9 cellular contexts compared by ENCODE assay signal in the genomic region with DNA sequence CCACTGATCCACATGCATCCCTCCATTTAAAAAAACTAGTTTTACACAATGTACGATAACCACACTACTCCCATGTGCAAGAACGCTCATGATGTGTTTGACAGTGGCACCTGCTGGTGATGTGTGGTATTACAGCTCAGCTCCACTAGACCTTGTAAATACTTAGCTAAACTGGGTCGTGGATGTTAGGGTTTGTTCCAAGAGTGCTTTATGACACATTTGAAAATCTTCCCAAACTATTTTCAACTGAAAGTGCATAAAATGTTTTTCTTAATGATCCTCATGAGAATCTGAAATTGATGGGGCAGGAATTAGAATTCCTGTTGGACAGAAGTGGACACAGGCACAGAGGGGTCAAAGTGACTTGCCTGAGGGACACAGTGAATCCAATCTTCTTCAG.
DNase-seq lines count a peak whose midpoint lies in the region; ATAC-seq, FAIRE-seq and TF ChIP-seq lines count a peak whose summit lies in the region.
"Had no signal": no experiment of that assay in that cellular context is flagged by ENCODE, and none has a peak within 500 bp of the region (broad histone marks: within the 10 kb centered on the region; RNA-seq: fewer than 3 reads in every experiment).

No MANE protein-coding gene starts in this region.

- no peak overlapping the region for H3K4me2 ChIP-seq in A549

- H3K4me3 ChIP-seq in A549, result no peak overlapping the region
- H3K4me3 ChIP-seq in SJSA1, result no peak overlapping the region
- H3K4me3 ChIP-seq in esophagus squamous epithelium, result no peak overlapping the region

- peak; percentile 61 to 76 for TF ChIP-seq RAD21 in A549 (conservative IDR thresholded peaks at IDR 0.05 in 1 of 2, IDR thresholded peaks at IDR 0.05 in 1 of 2)

- no peak for FAIRE-seq in A549 (lab: Jason Lieb, UNC)
- FAIRE-seq: endometrium had no signal

- TF ChIP-seq CTCF in A549 (IDR thresholded peaks at IDR 0.05) (peak; percentile 55), GM12872 (IDR thresholded peaks at IDR 0.05; ENCODE audit: insufficient read depth, low read depth, low read length) (peak; percentile 75; the same call in 2 of the 3 replicates), esophagus squamous epithelium (IDR thresholded peaks at IDR 0.05) (peak; percentile 45 to 91 (median 77))

- H3K4me1 ChIP-seq in A549 (peaks cover 36% of the 10 kb centered on the region), SJSA1 (replicated peaks) (peaks cover 74% of the 10 kb centered on the region), esophagus squamous epithelium (peaks cover 16 to 70% (median 29%) of the 10 kb centered on the region in 3 donors)

- TF ChIP-seq EP300 in A549 (IDR thresholded peaks at IDR 0.05), result no peak

- TF ChIP-seq POLR2A in A549 (IDR thresholded peaks at IDR 0.05; ENCODE audit: low read length) (no peak), esophagus squamous epithelium (IDR thresholded peaks at IDR 0.05) (no peak)

- H3K27me3 ChIP-seq in SJSA1 (replicated peaks), result no peaks in the 10 kb centered on the region
- H3K27me3 ChIP-seq in esophagus squamous epithelium, result peaks cover 0 to 21% (median 0%) of the 10 kb centered on the region in 4 donors

- intact Hi-C loops in esophagus squamous epithelium (cut with DNase I), result no loop called here

- no peak for ATAC-seq in A549
- ATAC-seq in GM21390 (IDR thresholded peaks at IDR 0.05; ENCODE audit: unreplicated experiment), result no peak
- no peak for ATAC-seq in HG02623 (IDR thresholded peaks at IDR 0.05; ENCODE audit: unreplicated experiment)
- no peak for ATAC-seq in HG03159 (IDR thresholded peaks at IDR 0.05; ENCODE audit: unreplicated experiment)

- peaks cover 4% of the 10 kb centered on the region; the same call in 1 of the 2 replicates for H3K36me3 ChIP-seq in SJSA1
- H3K36me3 ChIP-seq in esophagus squamous epithelium, result no peaks in the 10 kb centered on the region

- WGBS in A549 (ENCODE audit: missing lambda C conversion rate), result 23% methylated on average over 3 of the region's 3 CpGs
- 44 to 60% methylated on average over 3 of the region's 3 CpGs for WGBS in esophagus squamous epithelium, 2 donors

- DNase-seq in A549 (ENCODE audit: low read depth in 1 of 2, low spot score in 1 of 2) (peak in 1 of 2 experiments; percentile 88), SJSA1 (ENCODE audit: low read depth in 1 of 2, low spot score in 2 of 2) (peak in 1 of 2 experiments; percentile 53), esophagus squamous epithelium (lab: John Stamatoyannopoulos, UW) (no peak), pulmonary artery endothelial cell (ENCODE audit: low read depth, low spot score) (peak; percentile 40)

- no peak overlapping the region for H3K27ac ChIP-seq in A549
- H3K27ac ChIP-seq in SJSA1, result peak overlapping the region; percentile 77
- peak overlapping the region in 3 of 4 donors; percentile 72 to 85 (median 82) for H3K27ac ChIP-seq in esophagus squamous epithelium

- CTCF ChIA-PET in A549 (lab: Yijun Ruan, JAX), result interaction anchor here (0.9 to 10.5 kb wide), 30 partner anchors 11 to 728 kb away, joined by 3 to 101 read pairs (median 4); a partner anchor contains a TSS

- POLR2A ChIA-PET in A549 (lab: Yijun Ruan, JAX), result no interaction called here

- H3K9me3 ChIP-seq in A549 (peaks cover 22% of the 10 kb centered on the region), SJSA1 (replicated peaks) (peaks cover 5% of the 10 kb centered on the region), esophagus squamous epithelium (peaks cover 0 to 14% (median 7%) of the 10 kb centered on the region in 3 donors)

TF ChIP-seq in A549, 52 proteins besides CTCF, POLR2A, EP300 and RAD21:
- no peak for TF ChIP-seq ZFP36 (IDR thresholded peaks at IDR 0.05; ENCODE audit: borderline replicate concordance, partially characterized antibody)
- TF ChIP-seq SMC3 (IDR thresholded peaks at IDR 0.05), result peak; percentile 49
- no peak for TF ChIP-seq CEBPB (IDR thresholded peaks at IDR 0.05)
- TF ChIP-seq TP53 (CRISPR knock-in tag; IDR thresholded peaks at IDR 0.05), result no peak
- TF ChIP-seq SREBF2 (IDR thresholded peaks at IDR 0.05), result no peak
- no peak for TF ChIP-seq FOSL2 (IDR thresholded peaks at IDR 0.05)
- no peak for TF ChIP-seq FOSL2 (CRISPR knock-in tag; IDR thresholded peaks at IDR 0.05)
- TF ChIP-seq RFX5 (IDR thresholded peaks at IDR 0.05), result no peak
TF ChIP-seq in A549: peak in this region for 1.

Comparison
In these comparisons a context has a peak if more than half of its experiments do, and no peak if none do; other contexts are left out.
1. H3K27ac ChIP-seq: peak in SJSA1 (single experiment) and esophagus squamous epithelium (3 of 4); none in A549 (0 of 2).
2. Peak in every context shown above with its lines, with median percentiles within 50 percentile points of each other: CTCF ChIP-seq.